ENCODE assay signal across 10 cellular contexts in the genomic region with DNA sequence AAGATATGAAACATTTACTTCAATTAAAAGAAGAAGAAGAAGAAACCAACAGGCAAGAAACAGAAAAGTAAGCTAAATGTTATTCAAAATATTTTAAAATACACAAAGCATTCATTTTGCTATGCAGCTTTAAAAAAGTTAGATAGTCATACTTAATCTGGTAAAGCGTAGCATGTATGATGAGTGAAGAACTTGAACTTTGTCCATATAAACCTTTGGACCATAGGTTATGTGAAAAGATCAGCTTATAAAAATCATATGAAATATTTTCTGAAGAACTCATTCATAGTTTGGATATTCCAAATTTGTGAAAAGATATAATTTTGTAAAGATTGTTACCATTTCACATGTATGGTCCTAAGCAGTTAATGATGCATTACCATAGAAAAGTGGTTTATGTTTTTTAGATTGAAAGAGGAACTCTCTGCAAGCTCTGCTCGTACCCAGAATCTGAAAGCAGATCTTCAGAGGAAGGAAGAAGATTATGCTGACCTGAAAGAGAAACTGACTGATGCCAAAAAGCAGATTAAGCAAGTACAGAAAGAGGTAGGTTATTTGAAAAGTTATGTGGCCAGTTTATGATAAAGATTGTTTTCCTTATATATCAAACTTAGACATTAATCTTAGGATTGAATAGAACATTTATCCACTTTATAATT.
DNase-seq lines count a peak whose midpoint lies in the region; ATAC-seq, FAIRE-seq and TF ChIP-seq lines count a peak whose summit lies in the region.
"Had no signal": no experiment of that assay in that cellular context is flagged by ENCODE, and none has a peak within 500 bp of the region (broad histone marks: within the 10 kb centered on the region; RNA-seq: fewer than 3 reads in every experiment).

No MANE protein-coding gene starts in this region.

- no peak for DNase-seq in H54 (ENCODE audit: insufficient read length, low spot score)
- DNase-seq in KG1 (lab: John Stamatoyannopoulos, UW): peak; percentile 12
- peak in 1 of 2 donors; percentile 26 for DNase-seq in memory B cell (ENCODE audit: low spot score in 2 of 2)
- DNase-seq in tibial artery: no peak
- DNase-seq in amygdala (lab: John Stamatoyannopoulos, UW): no peak
- no peak for DNase-seq in head of caudate nucleus
- DNase-seq in putamen (ENCODE audit: low spot score): no peak

- peaks cover 13% of the 10 kb centered on the region for H3K4me1 Mint-ChIP-seq in memory B cell
- H3K4me1 Mint-ChIP-seq: mesothelial cell of epicardium had no signal

- H3K4me1 ChIP-seq in tibial artery: no peaks in the 10 kb centered on the region

- peak overlapping the region; percentile 80 for H3K4me3 Mint-ChIP-seq in memory B cell
- H3K4me3 Mint-ChIP-seq: mesothelial cell of epicardium had no signal

- peak overlapping the region; percentile 90 for H3K27ac Mint-ChIP-seq in memory B cell
- H3K27ac Mint-ChIP-seq: mesothelial cell of epicardium had no signal

- TF ChIP-seq CTCF in tibial artery (IDR thresholded peaks at IDR 0.05): no peak

- H3K9me3 Mint-ChIP-seq in memory B cell: no peaks in the 10 kb centered on the region
- H3K9me3 Mint-ChIP-seq: mesothelial cell of epicardium had no signal

- no peaks in the 10 kb centered on the region for H3K9me3 ChIP-seq in tibial artery

- no peaks in the 10 kb centered on the region for H3K27me3 ChIP-seq in tibial artery

- no peak overlapping the region for H3K27ac ChIP-seq in tibial artery
- H3K27ac ChIP-seq: HL-60 had no signal

- H3K27me3 Mint-ChIP-seq in memory B cell: no peaks in the 10 kb centered on the region

- intact Hi-C loops in tibial artery (cut with DNase I; ENCODE audit: low total_unique reads): no loop called here
- intact Hi-C loops in head of caudate nucleus (cut with DNase I): no loop called here

- peaks cover 5% of the 10 kb centered on the region for H3K36me3 Mint-ChIP-seq in memory B cell

- ATAC-seq in GM18909 (IDR thresholded peaks at IDR 0.05; ENCODE audit: poor library complexity, unreplicated experiment) (peak; percentile 90), memory B cell (ENCODE audit: low read depth) (peak; percentile 98)

- H3K36me3 ChIP-seq in tibial artery: peaks cover 0 to 6% (median 0%) of the 10 kb centered on the region in 3 donors

- no peak overlapping the region for H3K4me3 ChIP-seq in tibial artery

- peak; percentile 48 for FAIRE-seq in H54 (lab: Jason Lieb, UNC)

- TF ChIP-seq POLR2A in H54 (IDR thresholded peaks at IDR 0.05; ENCODE audit: low read depth, low read length): no peak
